Comparison of ENCODE assay signal across 27 cellular contexts in genomic region chr3:20182206-20182605, GRCh38. TPM values are rescaled to one million over a fixed set of nuclear protein-coding genes. Genes with fewer than 3 reads are reported as not detected.
"Had no signal": no experiment of that assay in that cellular context is flagged by ENCODE, and none has a peak within 500 bp of the region (broad histone marks: within the 10 kb centered on the region; RNA-seq: fewer than 3 reads in every experiment).

No MANE protein-coding gene starts in this region.

- H3K27ac Mint-ChIP-seq: activated CD8-positive, alpha-beta T cell treated with anti-CD3 and anti-CD28 coated beads, Interleukin-2, amount 10 ng/mL, durations not matched to agents 7 days and 5 days; activated naive CD4-positive, alpha-beta T cell treated with anti-CD3 and anti-CD28 coated beads, Interleukin-2, amount 50 U/mL, for 72 hours; activated naive CD8-positive, alpha-beta T cell treated with anti-CD3 and anti-CD28 coated beads, Interleukin-2, amount 50 U/mL, for 24 hours; IgD-negative memory B cell had no signal

- H3K9me3 ChIP-seq: ascending aorta, SJCRH30, SK-N-SH had no signal

- H3K27me3 Mint-ChIP-seq: activated naive CD8-positive, alpha-beta T cell treated with anti-CD3 and anti-CD28 coated beads, Interleukin-2, amount 50 U/mL, for 24 hours; IgD-negative memory B cell had no signal

- H3K4me3 Mint-ChIP-seq: activated CD8-positive, alpha-beta T cell treated with anti-CD3 and anti-CD28 coated beads, Interleukin-2, amount 10 ng/mL, durations not matched to agents 7 days and 5 days; activated naive CD8-positive, alpha-beta T cell treated with anti-CD3 and anti-CD28 coated beads, Interleukin-2, amount 50 U/mL, for 24 hours; IgD-negative memory B cell had no signal

- H3K4me1 Mint-ChIP-seq: activated naive CD8-positive, alpha-beta T cell treated with anti-CD3 and anti-CD28 coated beads, Interleukin-2, amount 50 U/mL, for 24 hours had no signal

- H3K9ac ChIP-seq: SK-N-SH had no signal

- H3K36me3 ChIP-seq: ascending aorta, brain microvascular endothelial cell had no signal

- H3K27ac ChIP-seq: ascending aorta, brain microvascular endothelial cell, SJCRH30, VCaP had no signal

- H3K4me3 ChIP-seq: ascending aorta, SJCRH30 had no signal

- H3K4me2 ChIP-seq: SK-N-SH had no signal

- H3K27me3 ChIP-seq: ascending aorta, brain microvascular endothelial cell, SJCRH30 had no signal

- ATAC-seq: activated CD8-positive, alpha-beta T cell treated with anti-CD3 and anti-CD28 coated beads, Interleukin-2, amount 10 ng/mL, durations not matched to agents 7 days and 5 days; activated naive CD4-positive, alpha-beta T cell treated with anti-CD3 and anti-CD28 coated beads, Interleukin-2, amount 50 U/mL, for 72 hours; activated naive CD8-positive, alpha-beta T cell treated with anti-CD3 and anti-CD28 coated beads, Interleukin-2, amount 50 U/mL, for 24 hours had no signal

- H3K4me1 ChIP-seq: SJCRH30 had no signal

- DNase-seq: activated CD4-positive, alpha-beta T cell treated with anti-CD3 and anti-CD28 coated beads for 4 hours; activated CD4-positive, alpha-beta T cell treated with anti-CD3 and anti-CD28 coated beads, Interleukin-2, amount 50 U/mL, for 4 hours; activated CD8-positive, alpha-beta memory T cell treated with anti-CD3 and anti-CD28 coated beads, Interleukin-2, amount 50 U/mL, for 48 hours; activated CD8-positive, alpha-beta T cell treated with anti-CD3 and anti-CD28 coated beads, Interleukin-2, amount 10 ng/mL, durations not matched to agents 7 days and 5 days; activated effector memory CD4-positive, alpha-beta T cell treated with anti-CD3 and anti-CD28 coated beads, Interleukin-2, amount 50 U/mL, for 16 hours; activated naive CD4-positive, alpha-beta T cell treated with Interleukin-2 at 50 U/mL for 16 hours; activated naive CD8-positive, alpha-beta T cell treated with anti-CD3 and anti-CD28 coated beads, Interleukin-2, amount 50 U/mL, for 24 hours; activated T-cell treated with anti-CD3 and anti-CD28 coated beads, Interleukin-2, amount 50 U/mL, for 1 hour; amniotic stem cell; brain microvascular endothelial cell; KG1; NCI-H1092; NCI-H1417; NCI-H2029; NCI-H2107; NCI-H2171 treated with DMSO at 0.1 percent for 48 hours; NCI-H226; NCI-H510A; NCI-H526 treated with DMSO at 0.1 percent for 48 hours; NCI-H82; SJCRH30; SK-N-SH; T-helper 1 cell had no signal

- H3K9me3 Mint-ChIP-seq: activated naive CD4-positive, alpha-beta T cell treated with anti-CD3 and anti-CD28 coated beads, Interleukin-2, amount 50 U/mL, for 72 hours; activated naive CD8-positive, alpha-beta T cell treated with anti-CD3 and anti-CD28 coated beads, Interleukin-2, amount 50 U/mL, for 24 hours; IgD-negative memory B cell had no signal

RNA-seq across cellular contexts. Expression of gene SGO1, which starts 3.8 kb away (rescaled TPM):
- total RNA-seq: ascending aorta had no signal
